Comparison of ENCODE assay signal across 8 cellular contexts in genomic region chr1:43366179-43366578, GRCh38. TPM values are rescaled to one million over a fixed set of nuclear protein-coding genes. Genes with fewer than 3 reads are reported as not detected.
DNase-seq lines count a peak whose midpoint lies in the region; ATAC-seq and TF ChIP-seq lines count a peak whose summit lies in the region.

No MANE protein-coding gene starts in this region.

- peaks cover 41% of the 10 kb centered on the region for H3F3A ChIP-seq in MM.1S (ENCODE audit: insufficient read depth, low read length)

- H3K27ac Mint-ChIP-seq in CD4-positive, alpha-beta memory T cell, result peak overlapping the region in 6 of 7 donors; percentile 31 to 90 (median 84)
- H3K27ac Mint-ChIP-seq in naive thymus-derived CD8-positive, alpha-beta T cell, result peak overlapping the region; percentile 51 to 96 (median 81)

- peaks cover 35% of the 10 kb centered on the region for H3K36me3 ChIP-seq in CD4-positive, alpha-beta memory T cell (ENCODE audit: insufficient read depth, low read length)
- H3K36me3 ChIP-seq in MM.1S (replicated peaks; ENCODE audit: insufficient read depth, low read length), result peaks cover 9% of the 10 kb centered on the region
- peaks cover 28% of the 10 kb centered on the region for H3K36me3 ChIP-seq in SJCRH30

- peaks cover 46% of the 10 kb centered on the region for H3K79me2 ChIP-seq in MM.1S (ENCODE audit: low read length)

- intact Hi-C loops in CD4-positive, alpha-beta memory T cell (cut with micrococcal nuclease), result loop anchor here (5.0 kb wide), 1 partner anchor 86 kb away; the partner anchor contains the start of gene HYI

- CTCF ChIA-PET in CD4-positive, alpha-beta memory T cell (lab: Charles Lee; ENCODE audit: partially characterized antibody), result interaction anchor here (2.7 kb wide), 1 partner anchor 8 kb away, joined by 15 read pairs; the partner anchor contains the start of gene CDC20

- no peaks in the 10 kb centered on the region for H3K27me3 ChIP-seq in CD4-positive, alpha-beta memory T cell (ENCODE audit: insufficient read depth, low read length)
- H3K27me3 ChIP-seq in MM.1S (replicated peaks; ENCODE audit: insufficient read depth, low read length) (no peaks in the 10 kb centered on the region), SJCRH30 (no peaks in the 10 kb centered on the region)

- peaks cover 14 to 52% of the 10 kb centered on the region in 2 donors for H3K36me3 Mint-ChIP-seq in CD4-positive, alpha-beta memory T cell
- H3K36me3 Mint-ChIP-seq in naive thymus-derived CD8-positive, alpha-beta T cell, result peaks cover 0 to 45% (median 8%) of the 10 kb centered on the region in 3 donors

- H3K4me3 ChIP-seq in CD4-positive, alpha-beta memory T cell (ENCODE audit: low read length in 2 of 2), result peak overlapping the region in 1 of 2 donors; percentile 76
- no peak overlapping the region; the same call in 1 of the 2 replicates for H3K4me3 ChIP-seq in MM.1S (ENCODE audit: low read length)
- no peak overlapping the region for H3K4me3 ChIP-seq in SJCRH30

- peaks cover 25 to 51% (median 37%) of the 10 kb centered on the region in 4 donors for H3K4me1 Mint-ChIP-seq in CD4-positive, alpha-beta memory T cell
- peaks cover 29 to 44% (median 42%) of the 10 kb centered on the region in 4 donors for H3K4me1 Mint-ChIP-seq in naive thymus-derived CD8-positive, alpha-beta T cell

- no peaks in the 10 kb centered on the region for H3K9me3 ChIP-seq in CD4-positive, alpha-beta memory T cell (ENCODE audit: control insufficient read depth in 1 of 2, low read length in 2 of 2)
- no peaks in the 10 kb centered on the region for H3K9me3 ChIP-seq in MM.1S (replicated peaks; ENCODE audit: insufficient read depth, low read length)
- H3K9me3 ChIP-seq in SJCRH30 (replicated peaks), result no peaks in the 10 kb centered on the region

- no peak for ATAC-seq in naive thymus-derived CD8-positive, alpha-beta T cell

- no peak for TF ChIP-seq CTCF in MM.1S (IDR thresholded peaks at IDR 0.05; ENCODE audit: low read length)

- no peaks in the 10 kb centered on the region for H3K27me3 Mint-ChIP-seq in CD4-positive, alpha-beta memory T cell
- no peaks in the 10 kb centered on the region for H3K27me3 Mint-ChIP-seq in naive thymus-derived CD8-positive, alpha-beta T cell

- no peaks in the 10 kb centered on the region for H3K9me3 Mint-ChIP-seq in CD4-positive, alpha-beta memory T cell
- no peaks in the 10 kb centered on the region for H3K9me3 Mint-ChIP-seq in naive thymus-derived CD8-positive, alpha-beta T cell

- H3K27ac ChIP-seq in CD4-positive, alpha-beta memory T cell (ENCODE audit: low read depth, low read length), result peak overlapping the region; percentile 81
- H3K27ac ChIP-seq in MM.1S (ENCODE audit: low read length) (no peak overlapping the region), SJCRH30 (no peak overlapping the region)

- peak overlapping the region; percentile 99 for H3K4me2 ChIP-seq in MM.1S (ENCODE audit: low read depth, low read length)

- H3K4me1 ChIP-seq in CD4-positive, alpha-beta memory T cell (ENCODE audit: insufficient read depth, low read length), result peaks cover 24% of the 10 kb centered on the region
- H3K4me1 ChIP-seq in MM.1S (ENCODE audit: low read length), result peaks cover 16% of the 10 kb centered on the region
- peaks cover 3% of the 10 kb centered on the region; the same call in 1 of the 2 replicates for H3K4me1 ChIP-seq in SJCRH30

- no peaks in the 10 kb centered on the region for H3K9me2 ChIP-seq in MM.1S (replicated peaks; ENCODE audit: insufficient read depth, low read length)

- no peaks in the 10 kb centered on the region for H4K20me1 ChIP-seq in MM.1S (ENCODE audit: insufficient read depth, low read length)

- H3K9ac ChIP-seq in MM.1S (ENCODE audit: low read length), result peak overlapping the region; percentile 87; the same call in 1 of the 2 replicates

- POLR2A ChIA-PET in CD4-positive, alpha-beta memory T cell (lab: Charles Lee; ENCODE audit: partially characterized antibody), result interaction anchor here (1.1 to 3.4 kb wide), 2 partner anchors 11 to 23 kb away, joined by 3 to 42 read pairs; partner anchors contain the start of genes MED8 and SZT2
- POLR2A ChIA-PET in naive thymus-derived CD8-positive, alpha-beta T cell (lab: Charles Lee), result interaction anchor here (0.6 to 1.6 kb wide), 2 partner anchors 9 to 33 kb away, joined by 6 read pairs; no protein-coding TSS in a partner anchor

- H2AFZ ChIP-seq in MM.1S (ENCODE audit: low read length), result no peak overlapping the region

- H3K4me3 Mint-ChIP-seq in CD4-positive, alpha-beta memory T cell, result peak overlapping the region; percentile 63 to 94 (median 88)
- H3K4me3 Mint-ChIP-seq in naive thymus-derived CD8-positive, alpha-beta T cell, result peak overlapping the region; percentile 29 to 97 (median 88)

- DNase-seq in CD4-positive, alpha-beta memory T cell, result no peak
- DNase-seq in MM.1S, result no peak
- DNase-seq in dermis blood vessel endothelial cell, result peak; percentile 8
- DNase-seq in naive thymus-derived CD8-positive, alpha-beta T cell, result no peak
- no peak for DNase-seq in GDM1 (lab: John Stamatoyannopoulos, UW)
- DNase-seq in SJCRH30, result no peak
- DNase-seq in activated CD4-positive, CD25-positive, alpha-beta regulatory T cell (lab: John Stamatoyannopoulos, UW), result no peak
- DNase-seq in NOMO-1 (lab: John Stamatoyannopoulos, UW; ENCODE audit: unreplicated experiment in 2 of 2), result no peak

RNA-seq across cellular contexts. Expression of gene ELOVL1, which starts 1.6 kb away (rescaled TPM):
- total RNA-seq in CD4-positive, alpha-beta memory T cell, result 10 to 100 TPM; 45.3 to 46.0 TPM
- 10 to 100 TPM; 86.4 to 99.3 TPM for polyA plus RNA-seq in CD4-positive, alpha-beta memory T cell
- total RNA-seq in dermis blood vessel endothelial cell, result 51.9 and 66.2 TPM in 2 replicates
- total RNA-seq in naive thymus-derived CD8-positive, alpha-beta T cell, result 10 to 100 TPM; 30.3 to 30.8 TPM
- polyA plus RNA-seq in naive thymus-derived CD8-positive, alpha-beta T cell, result 10 to 100 TPM; 39.8 to 49.4 (median 45.4) TPM
- 43.5 and 46.3 TPM in 2 replicates for total RNA-seq in SJCRH30 (2014; rRNA removed; shearing (Covaris generic))

RNA-seq across cellular contexts. Expression of gene CDC20, which starts 7.4 kb away (rescaled TPM):
- total RNA-seq in CD4-positive, alpha-beta memory T cell, result under 1 TPM in 1 of 2 experiments, not detected in 1; 0.32 TPM
- under 1 TPM in 1 of 2 donors, not detected in 1; 0.14 TPM for polyA plus RNA-seq in CD4-positive, alpha-beta memory T cell
- total RNA-seq in dermis blood vessel endothelial cell, result 22.1 and 121 TPM in 2 replicates
- total RNA-seq in naive thymus-derived CD8-positive, alpha-beta T cell, result under 1 TPM; 0.39 to 0.77 TPM
- polyA plus RNA-seq in naive thymus-derived CD8-positive, alpha-beta T cell, result under 1 TPM in 1 of 3 donors, not detected in 2; 0.59 TPM
- total RNA-seq in SJCRH30 (2014; rRNA removed; shearing (Covaris generic)), result 181 and 185 TPM in 2 replicates

RNA-seq across cellular contexts. Expression of gene MED8, which starts 23.4 kb away (rescaled TPM):
- 10 to 100 TPM; 34.0 to 35.6 TPM for total RNA-seq in CD4-positive, alpha-beta memory T cell
- polyA plus RNA-seq in CD4-positive, alpha-beta memory T cell, result 10 to 100 TPM; 36.1 to 42.3 TPM
- 45.9 and 51.9 TPM in 2 replicates for total RNA-seq in dermis blood vessel endothelial cell
- 10 to 100 TPM; 28.5 to 29.8 TPM for total RNA-seq in naive thymus-derived CD8-positive, alpha-beta T cell
- polyA plus RNA-seq in naive thymus-derived CD8-positive, alpha-beta T cell, result 10 to 100 TPM; 16.8 to 34.7 (median 30.6) TPM
- total RNA-seq in SJCRH30 (2014; rRNA removed; shearing (Covaris generic)), result 33.9 and 39.3 TPM in 2 replicates

RNA-seq across cellular contexts. Expression of gene SZT2, which starts 23.5 kb away (rescaled TPM):
- 100 to 1,000 TPM; 135 to 153 TPM for total RNA-seq in CD4-positive, alpha-beta memory T cell
- polyA plus RNA-seq in CD4-positive, alpha-beta memory T cell, result 1 to 10 TPM in 1 of 2 donors, under 1 TPM in 1; 0.69 to 8.9 TPM
- total RNA-seq in dermis blood vessel endothelial cell, result 18.9 and 24.8 TPM in 2 replicates
- total RNA-seq in naive thymus-derived CD8-positive, alpha-beta T cell, result 100 to 1,000 TPM; 133 to 138 TPM
- polyA plus RNA-seq in naive thymus-derived CD8-positive, alpha-beta T cell, result 1 to 10 TPM; 2.1 to 7.9 (median 4.9) TPM
- total RNA-seq in SJCRH30 (2014; rRNA removed; shearing (Covaris generic)), result 15.5 and 19.5 TPM in 2 replicates

RNA-seq across cellular contexts. Expression of gene MPL, which starts 28.6 kb away (rescaled TPM):
- total RNA-seq in CD4-positive, alpha-beta memory T cell, result not detected
- polyA plus RNA-seq in CD4-positive, alpha-beta memory T cell, result not detected
- 0.09 TPM in 1 of 2 replicates, not detected in the other for total RNA-seq in dermis blood vessel endothelial cell
- not detected for total RNA-seq in naive thymus-derived CD8-positive, alpha-beta T cell
- not detected for polyA plus RNA-seq in naive thymus-derived CD8-positive, alpha-beta T cell
- not detected in 2 replicates for total RNA-seq in SJCRH30 (2014; rRNA removed; shearing (Covaris generic))

Comparison
In these comparisons a context has a peak if more than half of its experiments do, and no peak if none do; other contexts are left out.
1. RNA of gene CDC20, which starts 7.4 kb away (total RNA-seq): 181 to 185 TPM in SJCRH30 and 22.1 to 121 TPM in dermis blood vessel endothelial cell; 0.39 to 0.77 TPM in naive thymus-derived CD8-positive, alpha-beta T cell and 0.32 TPM in CD4-positive, alpha-beta memory T cell; every median in the first group is over 10 times any median in the second.